In the genomic region with DNA sequence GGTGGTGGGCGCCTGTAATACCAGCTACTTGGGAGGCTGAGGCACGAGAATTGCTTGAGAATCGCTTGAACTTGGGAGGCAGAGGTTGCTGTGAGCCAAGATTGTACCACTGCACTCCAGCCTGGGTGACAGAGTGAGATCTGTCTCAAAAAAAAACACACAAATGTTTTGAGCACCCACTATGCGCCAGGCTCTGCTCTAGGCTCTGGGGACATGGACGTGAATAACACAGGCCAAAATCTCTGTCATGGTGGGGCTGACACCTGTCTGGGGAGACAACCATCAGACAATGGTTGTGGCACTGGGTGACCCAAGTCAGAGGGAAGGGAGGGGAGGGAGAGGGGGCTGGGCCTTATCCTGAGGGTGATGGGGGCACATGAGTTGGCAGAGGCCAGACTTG, we compare ENCODE assay signal across 24 cellular contexts.
"Had no signal": no experiment of that assay in that cellular context is flagged by ENCODE, and none has a peak within 500 bp of the region (broad histone marks: within the 10 kb centered on the region; RNA-seq: fewer than 3 reads in every experiment).

No MANE protein-coding gene starts in this region.

- H3K4me3 ChIP-seq: adrenal gland, breast epithelium, MG63, Peyer's patch, SJCRH30 had no signal

- H3K36me3 Mint-ChIP-seq: activated naive CD8-positive, alpha-beta T cell treated with anti-CD3 and anti-CD28 coated beads, Interleukin-2, amount 10 ng/mL, durations not matched to agents 7 days and 5 days had no signal

- H3K27ac Mint-ChIP-seq: activated CD4-positive, alpha-beta memory T cell treated with anti-CD3 and anti-CD28 coated beads, Interleukin-2, amount 10 ng/mL, durations not matched to agents 7 days and 5 days; activated CD4-positive, alpha-beta T cell treated with anti-CD3 and anti-CD28 coated beads, Interleukin-2, amount 10 ng/mL, durations not matched to agents 7 days and 5 days; activated naive CD8-positive, alpha-beta T cell treated with anti-CD3 and anti-CD28 coated beads, Interleukin-2, amount 10 ng/mL, durations not matched to agents 7 days and 5 days had no signal

- H3K9me3 Mint-ChIP-seq: activated CD4-positive, alpha-beta memory T cell treated with anti-CD3 and anti-CD28 coated beads, Interleukin-2, amount 10 ng/mL, durations not matched to agents 7 days and 5 days; activated naive CD8-positive, alpha-beta T cell treated with anti-CD3 and anti-CD28 coated beads, Interleukin-2, amount 10 ng/mL, durations not matched to agents 7 days and 5 days had no signal

- H3K9me3 ChIP-seq: adrenal gland, breast epithelium, Peyer's patch, SJCRH30, SK-N-SH had no signal

- H3K4me3 Mint-ChIP-seq: activated CD4-positive, alpha-beta memory T cell treated with anti-CD3 and anti-CD28 coated beads, Interleukin-2, amount 10 ng/mL, durations not matched to agents 7 days and 5 days; activated CD4-positive, alpha-beta T cell treated with anti-CD3 and anti-CD28 coated beads, Interleukin-2, amount 10 ng/mL, durations not matched to agents 7 days and 5 days; activated naive CD8-positive, alpha-beta T cell treated with anti-CD3 and anti-CD28 coated beads, Interleukin-2, amount 10 ng/mL, durations not matched to agents 7 days and 5 days had no signal

- H3K9ac ChIP-seq: SK-N-SH had no signal

- H3K27ac ChIP-seq: adrenal gland, Peyer's patch, RWPE1, SJCRH30, VCaP had no signal

- H3K27me3 ChIP-seq: adrenal gland, breast epithelium, MG63, Peyer's patch, SJCRH30 had no signal

- H3K4me2 ChIP-seq: SK-N-SH had no signal

- H3K36me3 ChIP-seq: adrenal gland, breast epithelium, MG63, Peyer's patch, SJCRH30 had no signal

- DNase-seq: activated CD4-positive, alpha-beta memory T cell treated with anti-CD3 and anti-CD28 coated beads, Interleukin-2, amount 10 ng/mL, durations not matched to agents 7 days and 5 days; activated CD4-positive, alpha-beta T cell treated with anti-CD3 and anti-CD28 coated beads, Interleukin-2, amount 10 ng/mL, durations not matched to agents 7 days and 5 days; activated CD4-positive, CD25-positive, alpha-beta regulatory T cell; activated naive CD4-positive, alpha-beta T cell treated with anti-CD3 and anti-CD28 coated beads, Interleukin-2, amount 50 U/mL, for 16 hours; activated naive CD8-positive, alpha-beta T cell treated with anti-CD3 and anti-CD28 coated beads, Interleukin-2, amount 10 ng/mL, durations not matched to agents 7 days and 5 days; adrenal gland; aorta; MG63; NCI-H1092 treated with DMSO at 0.1 percent for 48 hours; NCI-H1417 treated with DMSO at 0.1 percent for 48 hours; NCI-H1694; NCI-H2029; NCI-H2107; NCI-H2171 treated with DMSO at 0.1 percent for 48 hours; NCI-H446; NCI-H524; Peyer's patch; Right ventricle myocardium superior; SK-N-SH; T-helper 1 cell had no signal
